Comparison of ENCODE assay signal across 1 cellular context in genomic region chr1:155321577-155322497, GRCh38.
TF ChIP-seq lines count a peak whose summit lies in the region.

No MANE protein-coding gene starts in this region.

TF ChIP-seq in GM23338, 12 proteins besides CTCF, POLR2A, EP300 and RAD21 (continued from another document):
- no peak for TF ChIP-seq ETS1 (IDR thresholded peaks at IDR 0.05)
- TF ChIP-seq EZH2 (IDR thresholded peaks at IDR 0.05; ENCODE audit: low read depth, unreplicated experiment), result no peak
- no peak for TF ChIP-seq CREB1 (CRISPR knock-in tag; IDR thresholded peaks at IDR 0.05; ENCODE audit: low read depth)
- TF ChIP-seq NANOG (IDR thresholded peaks at IDR 0.05; ENCODE audit: borderline replicate concordance), result no peak
- TF ChIP-seq ZNF114 (CRISPR knock-in tag; IDR thresholded peaks at IDR 0.05), result no peak
- TF ChIP-seq ZNF462 (CRISPR knock-in tag; IDR thresholded peaks at IDR 0.05), result no peak
